Comparison of ENCODE assay signal across 1 cellular context in the genomic region with DNA sequence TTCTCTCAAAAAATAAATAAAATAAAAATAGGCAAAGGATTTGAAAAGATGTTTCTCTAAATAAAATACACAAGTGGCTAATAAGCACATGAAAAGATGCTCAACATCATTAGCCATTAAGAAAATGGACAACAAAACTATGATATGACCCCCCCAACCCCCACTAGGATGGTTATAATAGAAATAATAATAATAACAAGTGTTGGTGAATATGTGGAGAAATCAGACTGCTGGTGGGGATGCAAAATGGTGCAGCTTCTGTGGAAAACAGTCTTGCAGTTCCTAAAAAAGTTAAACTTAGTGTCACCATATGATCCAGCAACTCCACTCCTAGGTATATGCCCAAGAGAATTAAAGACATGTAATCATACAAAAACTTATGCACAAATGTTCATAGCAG.
TF ChIP-seq lines count a peak whose summit lies in the region.

No MANE protein-coding gene starts in this region.

TF ChIP-seq in HCT116, 20 proteins besides CTCF, POLR2A, EP300 and RAD21 (continued from another document):
- TF ChIP-seq, protein P1, sequence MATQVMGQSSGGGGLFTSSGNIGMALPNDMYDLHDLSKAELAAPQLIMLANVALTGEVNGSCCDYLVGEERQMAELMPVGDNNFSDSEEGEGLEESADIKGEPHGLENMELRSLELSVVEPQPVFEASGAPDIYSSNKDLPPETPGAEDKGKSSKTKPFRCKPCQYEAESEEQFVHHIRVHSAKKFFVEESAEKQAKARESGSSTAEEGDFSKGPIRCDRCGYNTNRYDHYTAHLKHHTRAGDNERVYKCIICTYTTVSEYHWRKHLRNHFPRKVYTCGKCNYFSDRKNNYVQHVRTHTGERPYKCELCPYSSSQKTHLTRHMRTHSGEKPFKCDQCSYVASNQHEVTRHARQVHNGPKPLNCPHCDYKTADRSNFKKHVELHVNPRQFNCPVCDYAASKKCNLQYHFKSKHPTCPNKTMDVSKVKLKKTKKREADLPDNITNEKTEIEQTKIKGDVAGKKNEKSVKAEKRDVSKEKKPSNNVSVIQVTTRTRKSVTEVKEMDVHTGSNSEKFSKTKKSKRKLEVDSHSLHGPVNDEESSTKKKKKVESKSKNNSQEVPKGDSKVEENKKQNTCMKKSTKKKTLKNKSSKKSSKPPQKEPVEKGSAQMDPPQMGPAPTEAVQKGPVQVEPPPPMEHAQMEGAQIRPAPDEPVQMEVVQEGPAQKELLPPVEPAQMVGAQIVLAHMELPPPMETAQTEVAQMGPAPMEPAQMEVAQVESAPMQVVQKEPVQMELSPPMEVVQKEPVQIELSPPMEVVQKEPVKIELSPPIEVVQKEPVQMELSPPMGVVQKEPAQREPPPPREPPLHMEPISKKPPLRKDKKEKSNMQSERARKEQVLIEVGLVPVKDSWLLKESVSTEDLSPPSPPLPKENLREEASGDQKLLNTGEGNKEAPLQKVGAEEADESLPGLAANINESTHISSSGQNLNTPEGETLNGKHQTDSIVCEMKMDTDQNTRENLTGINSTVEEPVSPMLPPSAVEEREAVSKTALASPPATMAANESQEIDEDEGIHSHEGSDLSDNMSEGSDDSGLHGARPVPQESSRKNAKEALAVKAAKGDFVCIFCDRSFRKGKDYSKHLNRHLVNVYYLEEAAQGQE (IDR thresholded peaks at IDR 0.05; ENCODE audit: low read depth) = no peak
- TF ChIP-seq SIN3A (IDR thresholded peaks at IDR 0.05; ENCODE audit: low read depth) (no peak), ATF3 (IDR thresholded peaks at IDR 0.05) (no peak), POLR2AphosphoS5 (IDR thresholded peaks at IDR 0.05; ENCODE audit: low read depth, low read length) (no peak), YY1 (IDR thresholded peaks at IDR 0.05; ENCODE audit: extremely low read depth, insufficient replicate concordance, low read depth, low read length) (no peak), TCF7L2 (IDR thresholded peaks at IDR 0.05; ENCODE audit: borderline replicate concordance, extremely low read depth, insufficient read depth, insufficient read length) (no peak), CEBPB (IDR thresholded peaks at IDR 0.05; ENCODE audit: low read depth) (no peak), ZNF274 (IDR thresholded peaks at IDR 0.05; ENCODE audit: low read depth, low read length) (no peak), CBX3 (IDR thresholded peaks at IDR 0.05; ENCODE audit: low read depth) (no peak), SRF (IDR thresholded peaks at IDR 0.05; ENCODE audit: low read depth) (no peak), SP1 (IDR thresholded peaks at IDR 0.05; ENCODE audit: low read depth) (no peak), ZFX (IDR thresholded peaks at IDR 0.05) (no peak), EZH2 (IDR thresholded peaks at IDR 0.05) (no peak)
- TF ChIP-seq, protein P2, sequence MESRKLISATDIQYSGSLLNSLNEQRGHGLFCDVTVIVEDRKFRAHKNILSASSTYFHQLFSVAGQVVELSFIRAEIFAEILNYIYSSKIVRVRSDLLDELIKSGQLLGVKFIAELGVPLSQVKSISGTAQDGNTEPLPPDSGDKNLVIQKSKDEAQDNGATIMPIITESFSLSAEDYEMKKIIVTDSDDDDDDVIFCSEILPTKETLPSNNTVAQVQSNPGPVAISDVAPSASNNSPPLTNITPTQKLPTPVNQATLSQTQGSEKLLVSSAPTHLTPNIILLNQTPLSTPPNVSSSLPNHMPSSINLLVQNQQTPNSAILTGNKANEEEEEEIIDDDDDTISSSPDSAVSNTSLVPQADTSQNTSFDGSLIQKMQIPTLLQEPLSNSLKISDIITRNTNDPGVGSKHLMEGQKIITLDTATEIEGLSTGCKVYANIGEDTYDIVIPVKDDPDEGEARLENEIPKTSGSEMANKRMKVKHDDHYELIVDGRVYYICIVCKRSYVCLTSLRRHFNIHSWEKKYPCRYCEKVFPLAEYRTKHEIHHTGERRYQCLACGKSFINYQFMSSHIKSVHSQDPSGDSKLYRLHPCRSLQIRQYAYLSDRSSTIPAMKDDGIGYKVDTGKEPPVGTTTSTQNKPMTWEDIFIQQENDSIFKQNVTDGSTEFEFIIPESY (IDR thresholded peaks at IDR 0.05; ENCODE audit: extremely low read depth, insufficient replicate concordance, low read length) = no peak
